ENCODE assay signal across 8 cellular contexts in the genomic region with DNA sequence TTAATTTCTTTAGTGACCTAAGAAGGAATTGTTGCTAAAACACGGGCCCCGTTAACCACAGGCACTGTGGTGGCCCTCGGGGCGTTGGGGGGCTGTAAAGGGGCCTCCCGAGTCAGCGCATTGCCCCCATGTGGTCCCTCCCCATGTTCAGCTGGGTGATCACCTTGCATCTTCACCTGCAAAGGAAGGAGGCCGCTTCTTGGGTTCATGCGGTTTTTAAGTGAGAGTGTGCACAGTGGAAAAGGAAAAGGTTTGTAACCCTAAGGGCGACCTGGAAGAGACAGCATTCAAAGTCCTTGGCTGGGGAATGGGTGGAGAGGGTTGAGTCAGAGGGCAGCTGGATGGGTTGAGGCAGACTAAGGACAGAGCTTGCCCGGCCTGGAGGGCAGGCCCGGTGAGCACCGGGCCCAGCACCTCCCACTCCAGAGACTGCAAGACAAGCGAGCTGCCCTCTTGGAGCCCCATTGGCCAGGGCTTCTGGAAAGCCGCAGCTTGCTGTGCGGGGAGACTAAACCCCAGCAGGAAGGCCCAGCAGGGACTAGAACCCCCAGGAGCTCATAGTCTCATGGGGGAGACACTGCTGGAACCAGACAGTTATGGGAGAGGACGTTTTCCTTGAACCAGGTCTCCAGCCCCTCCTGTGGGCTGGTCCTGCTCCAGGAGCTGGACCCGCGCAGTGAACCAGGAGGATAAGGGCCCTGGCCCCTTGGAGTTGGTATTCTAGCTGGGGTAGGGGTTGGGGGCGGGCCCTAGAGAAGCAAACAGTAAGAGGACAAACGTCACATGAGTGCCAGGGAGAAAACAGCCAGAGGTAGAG. TPM values are rescaled to one million over a fixed set of nuclear protein-coding genes. Genes with fewer than 3 reads are reported as not detected.
DNase-seq lines count a peak whose midpoint lies in the region; ATAC-seq and TF ChIP-seq lines count a peak whose summit lies in the region.

No MANE protein-coding gene starts in this region.

- H3K4me1 ChIP-seq in CD4-positive, alpha-beta memory T cell (ENCODE audit: insufficient read depth, low read length) = peaks cover 30% of the 10 kb centered on the region
- H3K4me1 ChIP-seq in Panc1 (ENCODE audit: control insufficient read depth, insufficient read depth, low read length) = peaks cover 44% of the 10 kb centered on the region
- peaks cover 41 to 66% (median 49%) of the 10 kb centered on the region in 3 donors for H3K4me1 ChIP-seq in esophagus squamous epithelium
- peaks cover 38% of the 10 kb centered on the region for H3K4me1 ChIP-seq in osteoblast (ENCODE audit: insufficient read depth, low read length)

- no peaks in the 10 kb centered on the region for H3K27me3 ChIP-seq in CD4-positive, alpha-beta memory T cell (ENCODE audit: insufficient read depth, low read length)
- no peaks in the 10 kb centered on the region for H3K27me3 ChIP-seq in Panc1 (ENCODE audit: control insufficient read depth, insufficient read depth, low read length)
- no peaks in the 10 kb centered on the region for H3K27me3 ChIP-seq in esophagus squamous epithelium
- no peaks in the 10 kb centered on the region for H3K27me3 ChIP-seq in osteoblast (ENCODE audit: insufficient read depth, low read length)

- no peak overlapping the region for H3K4me3 ChIP-seq in CD4-positive, alpha-beta memory T cell (ENCODE audit: low read length in 2 of 2)
- H3K4me3 ChIP-seq in Panc1 (ENCODE audit: low read depth in 2 of 2, low read length in 2 of 2) (no peak overlapping the region), esophagus squamous epithelium (no peak overlapping the region), osteoblast (ENCODE audit: insufficient read depth, low read length) (no peak overlapping the region)

- no peak for DNase-seq in CD4-positive, alpha-beta memory T cell
- DNase-seq in Panc1 (ENCODE audit: low read depth, low spot score) = no peak
- no peak for DNase-seq in esophagus squamous epithelium (lab: John Stamatoyannopoulos, UW)
- DNase-seq in osteoblast (ENCODE audit: insufficient read length, low spot score, missing footprints) = peak; percentile 94
- DNase-seq in DMS114 treated with DMSO at 0.1 percent for 48 hours (lab: John Stamatoyannopoulos, UW; ENCODE audit: unreplicated experiment) = no peak
- no peak for DNase-seq in superior temporal gyrus (ENCODE audit: extremely low spot score)
- no peak for DNase-seq in NCI-H1092 (lab: John Stamatoyannopoulos, UW)

- WGBS in esophagus squamous epithelium, 2 donors = 13 to 55% methylated on average over 6 to 8 of the region's 20 CpGs

- POLR2A ChIA-PET in CD4-positive, alpha-beta memory T cell (lab: Charles Lee; ENCODE audit: partially characterized antibody) = interaction anchor here (0.5 to 1.5 kb wide), 5 partner anchors 9 to 1090 kb away, joined by 3 to 5 read pairs (median 3); no protein-coding TSS in a partner anchor
- POLR2A ChIA-PET in Panc1 (lab: Charles Lee) = no interaction called here

- H3K4me3 Mint-ChIP-seq in CD4-positive, alpha-beta memory T cell = no peak overlapping the region

- H3K4me2 ChIP-seq in osteoblast (ENCODE audit: insufficient read depth, low read length) = peak overlapping the region; percentile 80

- CTCF ChIA-PET in CD4-positive, alpha-beta memory T cell (lab: Charles Lee; ENCODE audit: partially characterized antibody) = interaction anchor here (0.6 to 4.1 kb wide), 27 partner anchors 9 to 1294 kb away, joined by 3 to 27 read pairs (median 5); no protein-coding TSS in a partner anchor
- CTCF ChIA-PET in Panc1 (lab: Charles Lee) = interaction anchor here (0.6 to 3.5 kb wide), 9 partner anchors 9 to 1316 kb away, joined by 3 to 53 read pairs (median 3); no protein-coding TSS in a partner anchor

- peaks cover 11 to 31% of the 10 kb centered on the region in 2 donors for H3K36me3 Mint-ChIP-seq in CD4-positive, alpha-beta memory T cell

- intact Hi-C loops in CD4-positive, alpha-beta memory T cell (cut with micrococcal nuclease) = loop anchor here (1.0 kb wide), 2 partner anchors 1090 to 1294 kb away; no protein-coding TSS in a partner anchor
- intact Hi-C loops in Panc1 (cut with micrococcal nuclease; ENCODE audit: unreplicated experiment) (loop anchor here (1.0 to 10.0 kb wide), 3 partner anchors 955 to 1295 kb away; no protein-coding TSS in a partner anchor), esophagus squamous epithelium (cut with DNase I) (no loop called here)

- ATAC-seq in Panc1 (peak; percentile 73), GM19455 (IDR thresholded peaks at IDR 0.05; ENCODE audit: unreplicated experiment) (no peak)

- H4K20me1 ChIP-seq in osteoblast (ENCODE audit: insufficient read depth, low read length) = peaks cover 45% of the 10 kb centered on the region

- no peaks in the 10 kb centered on the region for H3K9me3 ChIP-seq in CD4-positive, alpha-beta memory T cell (ENCODE audit: control insufficient read depth in 1 of 2, low read length in 2 of 2)
- H3K9me3 ChIP-seq in Panc1 (ENCODE audit: control insufficient read depth, insufficient read depth, low read depth, low read length) (no peaks in the 10 kb centered on the region), esophagus squamous epithelium (no peaks in the 10 kb centered on the region), osteoblast (ENCODE audit: low read depth, low read length) (no peaks in the 10 kb centered on the region)

- H3K9me3 Mint-ChIP-seq in CD4-positive, alpha-beta memory T cell = peaks cover 0 to 3% (median 0%) of the 10 kb centered on the region in 8 donors

- peaks cover 28% of the 10 kb centered on the region for H3K79me2 ChIP-seq in osteoblast (ENCODE audit: insufficient read depth, low read length)

- no peaks in the 10 kb centered on the region for H3K27me3 Mint-ChIP-seq in CD4-positive, alpha-beta memory T cell

- no peak overlapping the region for H3K27ac ChIP-seq in CD4-positive, alpha-beta memory T cell (ENCODE audit: low read depth, low read length)
- H3K27ac ChIP-seq in Panc1 (ENCODE audit: low read length) (peak overlapping the region; percentile 29; the same call in 1 of the 2 replicates), esophagus squamous epithelium (peak overlapping the region; percentile 90 to 95 (median 92)), osteoblast (ENCODE audit: low read depth, low read length) (peak overlapping the region; percentile 89)

- H3K36me3 ChIP-seq in CD4-positive, alpha-beta memory T cell (ENCODE audit: insufficient read depth, low read length) = peaks cover 24% of the 10 kb centered on the region
- H3K36me3 ChIP-seq in Panc1 (ENCODE audit: control insufficient read depth, insufficient read depth, low read length) = peaks cover 17% of the 10 kb centered on the region
- H3K36me3 ChIP-seq in esophagus squamous epithelium = peaks cover 3 to 20% (median 15%) of the 10 kb centered on the region in 3 donors
- peaks cover 34% of the 10 kb centered on the region for H3K36me3 ChIP-seq in osteoblast (ENCODE audit: insufficient read depth, low read length)

- peak overlapping the region; percentile 29 to 93 (median 66) for H3K27ac Mint-ChIP-seq in CD4-positive, alpha-beta memory T cell

- TF ChIP-seq CTCF in Panc1 (IDR thresholded peaks at IDR 0.05) (no peak), esophagus squamous epithelium (IDR thresholded peaks at IDR 0.05) (no peak), osteoblast (IDR thresholded peaks at IDR 0.05; ENCODE audit: extremely low read depth, low read depth, low read length) (no peak)

- no peak for TF ChIP-seq POLR2A in esophagus squamous epithelium (IDR thresholded peaks at IDR 0.05)

- H2AFZ ChIP-seq in osteoblast (ENCODE audit: low read length) = no peak overlapping the region

- in situ Hi-C loops in Panc1 (cut with HindIII; ENCODE audit: low pct_unique_long_range_greater_than_20kb, low sequenced_read_pairs) = no loop called here

- BruUV-seq in Panc1 (replicated peaks; lab: Mats Ljungman, UMichigan) = no TSS peak

- H3K4me1 Mint-ChIP-seq in CD4-positive, alpha-beta memory T cell = peaks cover 20 to 37% (median 27%) of the 10 kb centered on the region in 4 donors

RNA-seq across cellular contexts. Expression of a gene that starts 59.2 kb away (rescaled TPM):
- not detected for total RNA-seq in CD4-positive, alpha-beta memory T cell
- polyA plus RNA-seq in CD4-positive, alpha-beta memory T cell = not detected
- total RNA-seq in Panc1 (2021; ENCODE audit: unreplicated experiment) (0.62 TPM), esophagus squamous epithelium (10 to 100 TPM; 18.8 to 74.7 (median 47.1) TPM), osteoblast (2.5 and 3.2 TPM in 2 replicates)
- 0.07 TPM for polyA plus RNA-seq in Panc1 (2012; ENCODE audit: insufficient read length)
